ENCODE assay signal across 1 cellular context in the genomic region with DNA sequence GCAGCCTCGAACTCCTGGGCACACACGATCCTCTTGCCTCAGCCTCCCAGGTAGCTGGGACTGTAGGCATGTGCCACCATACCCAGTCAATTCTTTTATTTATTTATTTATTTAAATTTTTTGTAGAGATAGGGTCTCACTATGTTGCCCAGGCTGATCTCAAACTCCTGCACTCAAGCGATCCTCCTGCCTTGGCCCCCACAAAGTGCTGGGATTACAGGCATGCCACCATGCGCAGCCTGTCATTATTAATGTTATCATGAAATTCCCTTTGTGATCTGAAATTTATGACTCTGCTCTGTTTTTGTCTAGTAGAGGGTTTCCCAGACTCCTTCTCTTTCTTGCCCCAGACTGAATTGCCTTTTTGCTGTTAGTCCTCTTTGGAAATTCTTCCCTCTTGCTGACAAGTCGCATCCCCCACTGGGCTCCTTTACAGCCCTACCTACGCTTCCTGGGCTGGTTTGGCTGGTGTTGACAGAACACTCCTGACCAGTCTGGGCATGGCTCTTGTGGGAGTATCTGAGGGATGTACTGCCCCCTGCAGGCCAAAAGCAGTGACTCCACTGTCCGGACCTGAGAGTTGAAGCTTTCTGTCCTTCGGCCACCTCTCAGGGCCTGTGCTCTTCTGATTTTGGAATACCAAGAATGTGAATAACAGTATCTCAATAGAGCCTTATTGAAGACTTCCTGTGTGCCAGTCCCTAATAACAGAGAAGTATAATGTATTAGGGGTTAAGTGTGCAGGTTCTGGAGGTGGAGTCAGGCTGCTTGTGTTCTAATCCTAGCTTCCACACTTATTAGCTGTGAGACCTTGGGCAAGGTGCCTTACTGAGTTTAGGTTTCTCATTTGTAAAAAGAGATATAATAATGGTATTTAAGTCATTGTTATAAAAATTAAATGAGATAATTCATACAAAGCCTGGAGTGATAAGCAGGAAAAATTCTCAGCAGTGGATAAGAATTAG.
TF ChIP-seq lines count a peak whose summit lies in the region.

No MANE protein-coding gene starts in this region.

TF ChIP-seq in HEK293, 187 proteins besides CTCF, POLR2A, EP300 and RAD21 (continued from another document):
- TF ChIP-seq, protein P1, sequence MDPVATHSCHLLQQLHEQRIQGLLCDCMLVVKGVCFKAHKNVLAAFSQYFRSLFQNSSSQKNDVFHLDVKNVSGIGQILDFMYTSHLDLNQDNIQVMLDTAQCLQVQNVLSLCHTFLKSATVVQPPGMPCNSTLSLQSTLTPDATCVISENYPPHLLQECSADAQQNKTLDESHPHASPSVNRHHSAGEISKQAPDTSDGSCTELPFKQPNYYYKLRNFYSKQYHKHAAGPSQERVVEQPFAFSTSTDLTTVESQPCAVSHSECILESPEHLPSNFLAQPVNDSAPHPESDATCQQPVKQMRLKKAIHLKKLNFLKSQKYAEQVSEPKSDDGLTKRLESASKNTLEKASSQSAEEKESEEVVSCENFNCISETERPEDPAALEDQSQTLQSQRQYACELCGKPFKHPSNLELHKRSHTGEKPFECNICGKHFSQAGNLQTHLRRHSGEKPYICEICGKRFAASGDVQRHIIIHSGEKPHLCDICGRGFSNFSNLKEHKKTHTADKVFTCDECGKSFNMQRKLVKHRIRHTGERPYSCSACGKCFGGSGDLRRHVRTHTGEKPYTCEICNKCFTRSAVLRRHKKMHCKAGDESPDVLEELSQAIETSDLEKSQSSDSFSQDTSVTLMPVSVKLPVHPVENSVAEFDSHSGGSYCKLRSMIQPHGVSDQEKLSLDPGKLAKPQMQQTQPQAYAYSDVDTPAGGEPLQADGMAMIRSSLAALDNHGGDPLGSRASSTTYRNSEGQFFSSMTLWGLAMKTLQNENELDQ (tag by site-specific recombination; IDR thresholded peaks at IDR 0.05; ENCODE audit: low read depth) = no peak
- TF ChIP-seq ZIC2 (tag by site-specific recombination; IDR thresholded peaks at IDR 0.05) = 0 out of 2 replicates have a peak, but pooled peaks have one; percentile 15
- no peak for TF ChIP-seq BCL11A (tag by site-specific recombination; IDR thresholded peaks at IDR 0.05; ENCODE audit: low read depth)
- TF ChIP-seq ZNF660 (tag by site-specific recombination; IDR thresholded peaks at IDR 0.05) = 0 out of 2 replicates have a peak, but pooled peaks have one; percentile 61
- TF ChIP-seq ZNF701 (tag by site-specific recombination; IDR thresholded peaks at IDR 0.05) = no peak
- TF ChIP-seq SP3 (tag by site-specific recombination; IDR thresholded peaks at IDR 0.05) = no peak
- TF ChIP-seq ZNF654 (tag by site-specific recombination; IDR thresholded peaks at IDR 0.05; ENCODE audit: low read depth) = peak; percentile 70
- no peak for TF ChIP-seq ZFP37 (tag by site-specific recombination; IDR thresholded peaks at IDR 0.05)
- TF ChIP-seq EGR2 (tag by site-specific recombination; IDR thresholded peaks at IDR 0.05; ENCODE audit: low read depth) = peak; percentile 59
- TF ChIP-seq ZNF37A (tag by site-specific recombination; IDR thresholded peaks at IDR 0.05) = no peak
- TF ChIP-seq, protein P2, sequence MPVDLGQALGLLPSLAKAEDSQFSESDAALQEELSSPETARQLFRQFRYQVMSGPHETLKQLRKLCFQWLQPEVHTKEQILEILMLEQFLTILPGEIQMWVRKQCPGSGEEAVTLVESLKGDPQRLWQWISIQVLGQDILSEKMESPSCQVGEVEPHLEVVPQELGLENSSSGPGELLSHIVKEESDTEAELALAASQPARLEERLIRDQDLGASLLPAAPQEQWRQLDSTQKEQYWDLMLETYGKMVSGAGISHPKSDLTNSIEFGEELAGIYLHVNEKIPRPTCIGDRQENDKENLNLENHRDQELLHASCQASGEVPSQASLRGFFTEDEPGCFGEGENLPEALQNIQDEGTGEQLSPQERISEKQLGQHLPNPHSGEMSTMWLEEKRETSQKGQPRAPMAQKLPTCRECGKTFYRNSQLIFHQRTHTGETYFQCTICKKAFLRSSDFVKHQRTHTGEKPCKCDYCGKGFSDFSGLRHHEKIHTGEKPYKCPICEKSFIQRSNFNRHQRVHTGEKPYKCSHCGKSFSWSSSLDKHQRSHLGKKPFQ (tag by site-specific recombination; IDR thresholded peaks at IDR 0.05) = no peak
- TF ChIP-seq, protein P3, sequence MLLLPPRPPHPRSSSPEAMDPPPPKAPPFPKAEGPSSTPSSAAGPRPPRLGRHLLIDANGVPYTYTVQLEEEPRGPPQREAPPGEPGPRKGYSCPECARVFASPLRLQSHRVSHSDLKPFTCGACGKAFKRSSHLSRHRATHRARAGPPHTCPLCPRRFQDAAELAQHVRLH (tag by site-specific recombination; IDR thresholded peaks at IDR 0.05) = no peak
- peak; percentile 100 for TF ChIP-seq ZSCAN16 (tag by site-specific recombination; IDR thresholded peaks at IDR 0.05)
- TF ChIP-seq ZSCAN30 (tag by site-specific recombination; IDR thresholded peaks at IDR 0.05) = peak; percentile 52; the same call in 1 of the 2 replicates
- TF ChIP-seq ZNF121 (tag by site-specific recombination; IDR thresholded peaks at IDR 0.05) = peak; percentile 80
- no peak for TF ChIP-seq MYNN (tag by site-specific recombination; IDR thresholded peaks at IDR 0.05; ENCODE audit: borderline replicate concordance)
- TF ChIP-seq ZNF146 (tag by site-specific recombination; IDR thresholded peaks at IDR 0.05) = no peak
- no peak for TF ChIP-seq ZNF211 (tag by site-specific recombination; IDR thresholded peaks at IDR 0.05; ENCODE audit: low read depth)
- no peak for TF ChIP-seq ZNF266 (tag by site-specific recombination; IDR thresholded peaks at IDR 0.05; ENCODE audit: low read depth)
- TF ChIP-seq ZNF600 (tag by site-specific recombination; IDR thresholded peaks at IDR 0.05) = peak; percentile 99
- TF ChIP-seq, protein P4, sequence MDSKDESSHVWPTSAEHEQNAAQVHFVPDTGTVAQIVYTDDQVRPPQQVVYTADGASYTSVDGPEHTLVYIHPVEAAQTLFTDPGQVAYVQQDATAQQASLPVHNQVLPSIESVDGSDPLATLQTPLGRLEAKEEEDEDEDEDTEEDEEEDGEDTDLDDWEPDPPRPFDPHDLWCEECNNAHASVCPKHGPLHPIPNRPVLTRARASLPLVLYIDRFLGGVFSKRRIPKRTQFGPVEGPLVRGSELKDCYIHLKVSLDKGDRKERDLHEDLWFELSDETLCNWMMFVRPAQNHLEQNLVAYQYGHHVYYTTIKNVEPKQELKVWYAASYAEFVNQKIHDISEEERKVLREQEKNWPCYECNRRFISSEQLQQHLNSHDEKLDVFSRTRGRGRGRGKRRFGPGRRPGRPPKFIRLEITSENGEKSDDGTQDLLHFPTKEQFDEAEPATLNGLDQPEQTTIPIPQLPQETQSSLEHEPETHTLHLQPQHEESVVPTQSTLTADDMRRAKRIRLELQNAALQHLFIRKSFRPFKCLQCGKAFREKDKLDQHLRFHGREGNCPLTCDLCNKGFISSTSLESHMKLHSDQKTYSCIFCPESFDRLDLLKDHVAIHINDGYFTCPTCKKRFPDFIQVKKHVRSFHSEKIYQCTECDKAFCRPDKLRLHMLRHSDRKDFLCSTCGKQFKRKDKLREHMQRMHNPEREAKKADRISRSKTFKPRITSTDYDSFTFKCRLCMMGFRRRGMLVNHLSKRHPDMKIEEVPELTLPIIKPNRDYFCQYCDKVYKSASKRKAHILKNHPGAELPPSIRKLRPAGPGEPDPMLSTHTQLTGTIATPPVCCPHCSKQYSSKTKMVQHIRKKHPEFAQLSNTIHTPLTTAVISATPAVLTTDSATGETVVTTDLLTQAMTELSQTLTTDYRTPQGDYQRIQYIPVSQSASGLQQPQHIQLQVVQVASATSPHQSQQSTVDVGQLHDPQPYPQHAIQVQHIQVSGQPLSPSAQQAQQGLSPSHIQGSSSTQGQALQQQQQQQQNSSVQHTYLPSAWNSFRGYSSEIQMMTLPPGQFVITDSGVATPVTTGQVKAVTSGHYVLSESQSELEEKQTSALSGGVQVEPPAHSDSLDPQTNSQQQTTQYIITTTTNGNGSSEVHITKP (tag by site-specific recombination; IDR thresholded peaks at IDR 0.05) = no peak
- TF ChIP-seq, protein P5, sequence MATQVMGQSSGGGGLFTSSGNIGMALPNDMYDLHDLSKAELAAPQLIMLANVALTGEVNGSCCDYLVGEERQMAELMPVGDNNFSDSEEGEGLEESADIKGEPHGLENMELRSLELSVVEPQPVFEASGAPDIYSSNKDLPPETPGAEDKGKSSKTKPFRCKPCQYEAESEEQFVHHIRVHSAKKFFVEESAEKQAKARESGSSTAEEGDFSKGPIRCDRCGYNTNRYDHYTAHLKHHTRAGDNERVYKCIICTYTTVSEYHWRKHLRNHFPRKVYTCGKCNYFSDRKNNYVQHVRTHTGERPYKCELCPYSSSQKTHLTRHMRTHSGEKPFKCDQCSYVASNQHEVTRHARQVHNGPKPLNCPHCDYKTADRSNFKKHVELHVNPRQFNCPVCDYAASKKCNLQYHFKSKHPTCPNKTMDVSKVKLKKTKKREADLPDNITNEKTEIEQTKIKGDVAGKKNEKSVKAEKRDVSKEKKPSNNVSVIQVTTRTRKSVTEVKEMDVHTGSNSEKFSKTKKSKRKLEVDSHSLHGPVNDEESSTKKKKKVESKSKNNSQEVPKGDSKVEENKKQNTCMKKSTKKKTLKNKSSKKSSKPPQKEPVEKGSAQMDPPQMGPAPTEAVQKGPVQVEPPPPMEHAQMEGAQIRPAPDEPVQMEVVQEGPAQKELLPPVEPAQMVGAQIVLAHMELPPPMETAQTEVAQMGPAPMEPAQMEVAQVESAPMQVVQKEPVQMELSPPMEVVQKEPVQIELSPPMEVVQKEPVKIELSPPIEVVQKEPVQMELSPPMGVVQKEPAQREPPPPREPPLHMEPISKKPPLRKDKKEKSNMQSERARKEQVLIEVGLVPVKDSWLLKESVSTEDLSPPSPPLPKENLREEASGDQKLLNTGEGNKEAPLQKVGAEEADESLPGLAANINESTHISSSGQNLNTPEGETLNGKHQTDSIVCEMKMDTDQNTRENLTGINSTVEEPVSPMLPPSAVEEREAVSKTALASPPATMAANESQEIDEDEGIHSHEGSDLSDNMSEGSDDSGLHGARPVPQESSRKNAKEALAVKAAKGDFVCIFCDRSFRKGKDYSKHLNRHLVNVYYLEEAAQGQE (tag by site-specific recombination; IDR thresholded peaks at IDR 0.05) = no peak
- TF ChIP-seq, protein P6, sequence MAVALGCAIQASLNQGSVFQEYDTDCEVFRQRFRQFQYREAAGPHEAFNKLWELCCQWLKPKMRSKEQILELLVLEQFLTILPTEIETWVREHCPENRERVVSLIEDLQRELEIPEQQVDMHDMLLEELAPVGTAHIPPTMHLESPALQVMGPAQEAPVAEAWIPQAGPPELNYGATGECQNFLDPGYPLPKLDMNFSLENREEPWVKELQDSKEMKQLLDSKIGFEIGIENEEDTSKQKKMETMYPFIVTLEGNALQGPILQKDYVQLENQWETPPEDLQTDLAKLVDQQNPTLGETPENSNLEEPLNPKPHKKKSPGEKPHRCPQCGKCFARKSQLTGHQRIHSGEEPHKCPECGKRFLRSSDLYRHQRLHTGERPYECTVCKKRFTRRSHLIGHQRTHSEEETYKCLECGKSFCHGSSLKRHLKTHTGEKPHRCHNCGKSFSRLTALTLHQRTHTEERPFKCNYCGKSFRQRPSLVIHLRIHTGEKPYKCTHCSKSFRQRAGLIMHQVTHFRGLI (tag by site-specific recombination; IDR thresholded peaks at IDR 0.05) = peak; percentile 78
- TF ChIP-seq, protein P7, sequence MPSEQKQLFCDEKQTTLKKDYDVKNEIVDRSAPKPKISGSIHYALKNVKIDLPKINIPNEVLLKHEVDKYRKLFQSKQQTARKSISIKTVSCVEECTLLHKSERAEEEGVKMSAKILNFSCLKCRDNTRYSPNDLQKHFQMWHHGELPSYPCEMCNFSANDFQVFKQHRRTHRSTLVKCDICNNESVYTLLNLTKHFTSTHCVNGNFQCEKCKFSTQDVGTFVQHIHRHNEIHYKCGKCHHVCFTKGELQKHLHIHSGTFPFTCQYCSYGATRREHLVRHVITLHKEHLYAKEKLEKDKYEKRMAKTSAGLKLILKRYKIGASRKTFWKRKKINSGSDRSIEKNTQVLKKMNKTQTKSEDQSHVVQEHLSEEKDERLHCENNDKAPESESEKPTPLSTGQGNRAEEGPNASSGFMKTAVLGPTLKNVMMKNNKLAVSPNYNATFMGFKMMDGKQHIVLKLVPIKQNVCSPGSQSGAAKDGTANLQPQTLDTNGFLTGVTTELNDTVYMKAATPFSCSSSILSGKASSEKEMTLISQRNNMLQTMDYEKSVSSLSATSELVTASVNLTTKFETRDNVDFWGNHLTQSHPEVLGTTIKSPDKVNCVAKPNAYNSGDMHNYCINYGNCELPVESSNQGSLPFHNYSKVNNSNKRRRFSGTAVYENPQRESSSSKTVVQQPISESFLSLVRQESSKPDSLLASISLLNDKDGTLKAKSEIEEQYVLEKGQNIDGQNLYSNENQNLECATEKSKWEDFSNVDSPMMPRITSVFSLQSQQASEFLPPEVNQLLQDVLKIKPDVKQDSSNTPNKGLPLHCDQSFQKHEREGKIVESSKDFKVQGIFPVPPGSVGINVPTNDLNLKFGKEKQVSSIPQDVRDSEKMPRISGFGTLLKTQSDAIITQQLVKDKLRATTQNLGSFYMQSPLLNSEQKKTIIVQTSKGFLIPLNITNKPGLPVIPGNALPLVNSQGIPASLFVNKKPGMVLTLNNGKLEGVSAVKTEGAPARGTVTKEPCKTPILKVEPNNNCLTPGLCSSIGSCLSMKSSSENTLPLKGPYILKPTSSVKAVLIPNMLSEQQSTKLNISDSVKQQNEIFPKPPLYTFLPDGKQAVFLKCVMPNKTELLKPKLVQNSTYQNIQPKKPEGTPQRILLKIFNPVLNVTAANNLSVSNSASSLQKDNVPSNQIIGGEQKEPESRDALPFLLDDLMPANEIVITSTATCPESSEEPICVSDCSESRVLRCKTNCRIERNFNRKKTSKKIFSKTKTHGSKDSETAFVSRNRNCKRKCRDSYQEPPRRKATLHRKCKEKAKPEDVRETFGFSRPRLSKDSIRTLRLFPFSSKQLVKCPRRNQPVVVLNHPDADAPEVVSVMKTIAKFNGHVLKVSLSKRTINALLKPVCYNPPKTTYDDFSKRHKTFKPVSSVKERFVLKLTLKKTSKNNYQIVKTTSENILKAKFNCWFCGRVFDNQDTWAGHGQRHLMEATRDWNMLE (tag by site-specific recombination; conservative IDR thresholded peaks at IDR 0.05; ENCODE audit: low read depth) = no peak
- no peak for TF ChIP-seq ZNF140 (tag by site-specific recombination; IDR thresholded peaks at IDR 0.05)
